In genomic region chr4:21211836-21212235, GRCh38 we compare ENCODE assay signal across 12 cellular contexts.
DNase-seq lines count a peak whose midpoint lies in the region; ATAC-seq and TF ChIP-seq lines count a peak whose summit lies in the region.
"Had no signal": no experiment of that assay in that cellular context is flagged by ENCODE, and none has a peak within 500 bp of the region (broad histone marks: within the 10 kb centered on the region; RNA-seq: fewer than 3 reads in every experiment).

No MANE protein-coding gene starts in this region.

- no peak overlapping the region for H3K9ac ChIP-seq in PC-3 (ENCODE audit: low read length)

- no peaks in the 10 kb centered on the region for H3K4me1 ChIP-seq in PC-3 (ENCODE audit: insufficient read depth, low read length)
- H3K4me1 ChIP-seq: A549 had no signal

- no peak overlapping the region for H3K4me3 ChIP-seq in PC-3 (ENCODE audit: low read length)
- H3K4me3 ChIP-seq: A549, GM12878, K562 had no signal

- H3K4me2 ChIP-seq in PC-3 (ENCODE audit: low read length), result no peak overlapping the region
- H3K4me2 ChIP-seq: A549 had no signal

- intact Hi-C loops in PC-3 (cut with micrococcal nuclease), result no loop called here

- no peak overlapping the region for H3K27ac ChIP-seq in PC-3 (ENCODE audit: low read length)
- H3K27ac ChIP-seq: A549 had no signal

- H4K20me1 ChIP-seq in PC-3 (ENCODE audit: low read length), result no peaks in the 10 kb centered on the region

- peaks cover 5% of the 10 kb centered on the region; the same call in 1 of the 2 replicates for H3K27me3 ChIP-seq in PC-3 (ENCODE audit: low read length)

- DNase-seq in COR-L47 (lab: John Stamatoyannopoulos, UW) (peak; percentile 8), G401 (ENCODE audit: low spot score) (peak; percentile 80), NCI-H524 treated with DMSO at 0.1 percent for 48 hours (lab: John Stamatoyannopoulos, UW) (peak; percentile 61), cerebellar cortex (ENCODE audit: low spot score) (peak; percentile 73), PC-3 (no peak)
- DNase-seq: Caco-2; CD8-positive, alpha-beta T cell had no signal

- no TSS peak for BruUV-seq in PC-3 (replicated peaks; lab: Mats Ljungman, UMichigan)

- H3K36me3 ChIP-seq in PC-3 (ENCODE audit: low read depth, low read length), result no peaks in the 10 kb centered on the region

- H3F3A ChIP-seq in PC-3 (ENCODE audit: low read length, unreplicated experiment), result no peaks in the 10 kb centered on the region

- no peak overlapping the region for H2AFZ ChIP-seq in PC-3 (ENCODE audit: low read length)

- no peaks in the 10 kb centered on the region for H3K9me3 ChIP-seq in PC-3 (ENCODE audit: low read length)
- H3K9me3 ChIP-seq: A549, Caco-2 had no signal

- CTCF ChIA-PET in PC-3 (lab: Charles Lee), result no interaction called here

- in situ Hi-C loops in G401 (cut with HindIII; ENCODE audit: low sequenced_read_pairs), result no loop called here

- POLR2A ChIA-PET in PC-3 (lab: Charles Lee; ENCODE audit: unreplicated experiment), result no interaction called here

- no peaks in the 10 kb centered on the region for H3K9me2 ChIP-seq in PC-3 (replicated peaks; ENCODE audit: low read length)

- ATAC-seq in PC-3 (no peak), GM19351 (IDR thresholded peaks at IDR 0.05; ENCODE audit: unreplicated experiment) (no peak)
- ATAC-seq: A549; CD8-positive, alpha-beta T cell; GM12878; HCT116; K562 had no signal

- H3K79me2 ChIP-seq in PC-3 (ENCODE audit: low read length), result no peaks in the 10 kb centered on the region

- no peak for TF ChIP-seq CTCF in PC-3 (conservative IDR thresholded peaks at IDR 0.05; ENCODE audit: low read depth, low read length)
